Comparison of ENCODE assay signal across 23 cellular contexts in the genomic region with DNA sequence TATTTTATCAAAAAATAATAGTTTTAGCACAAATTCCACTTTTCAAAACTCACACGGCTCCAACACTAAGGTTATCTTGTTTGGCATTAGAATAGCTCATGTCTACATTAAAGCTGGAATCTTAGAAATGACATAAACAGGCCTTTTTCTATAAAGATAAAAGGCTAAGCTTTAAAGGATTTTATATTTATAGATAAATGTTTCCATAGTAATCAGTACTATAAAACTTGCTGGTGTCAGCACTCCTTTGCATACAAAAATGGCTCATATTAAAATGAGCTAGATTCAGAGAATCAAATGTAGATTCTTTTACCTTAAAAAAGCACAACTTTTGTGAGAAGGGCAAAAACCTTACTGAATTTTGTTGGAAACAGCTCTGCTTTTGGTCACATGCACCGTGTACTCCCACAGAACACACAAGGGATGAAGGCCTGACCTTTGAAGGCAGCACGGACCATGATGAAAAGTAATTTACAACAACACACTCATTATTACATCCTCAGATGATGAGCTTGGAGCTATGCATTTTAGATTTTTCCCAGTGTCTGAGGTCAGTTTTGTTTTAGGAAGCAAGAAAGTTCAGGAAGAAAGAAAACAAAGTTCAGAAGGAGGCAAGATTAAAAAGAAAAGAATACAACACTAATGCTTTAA.
"Had no signal": no experiment of that assay in that cellular context is flagged by ENCODE, and none has a peak within 500 bp of the region (broad histone marks: within the 10 kb centered on the region; RNA-seq: fewer than 3 reads in every experiment).

No MANE protein-coding gene starts in this region.

- FAIRE-seq: TTC549 had no signal

- H3K36me3 Mint-ChIP-seq: activated naive CD8-positive, alpha-beta T cell had no signal

- DNase-seq: activated CD4-positive, alpha-beta T cell treated with anti-CD3 and anti-CD28 coated beads, Interleukin-2, amount 50 U/mL, for 4 hours; activated T-cell treated with anti-CD3 and anti-CD28 coated beads for 4 hours; amniotic stem cell; dermis blood vessel endothelial cell; effector memory CD4-positive, alpha-beta T cell; esophagus squamous epithelium; foreskin fibroblast; hypothalamus; islet precursor cell; left colon; midbrain; psoas muscle; right cardiac atrium; stimulated activated CD4-positive, alpha-beta T cell treated with anti-CD3 and anti-CD28 coated beads, Interleukin-4, amount 100 ng/mL, for 4 hours; stimulated activated naive B cell treated with anti-CD40 and anti-IgM and Interleukin-4, amounts not matched to agents 10 μg/mL and 1 μg/mL and 100 μg/mL, for 72 hours; SW 1271; upper lobe of left lung had no signal

- H3K4me1 ChIP-seq: esophagus squamous epithelium, psoas muscle had no signal

- H3K9me3 ChIP-seq: esophagus squamous epithelium, ovary, psoas muscle, thoracic aorta, upper lobe of left lung had no signal

- ATAC-seq: left colon; psoas muscle; right cardiac atrium; stimulated activated naive B cell treated with anti-CD40 and anti-IgM and Interleukin-4, amounts not matched to agents 10 μg/mL and 1 μg/mL and 100 μg/mL, for 72 hours had no signal

- H3K4me3 Mint-ChIP-seq: activated naive CD8-positive, alpha-beta T cell; activated T-helper 1 cell treated with anti-CD3 and anti-CD28 coated beads, Interleukin-12 subunit alpha, Interleukin-12 subunit beta, Interleukin-2, Interleukin-4 antibody, amounts not matched to agents 30 ng/mL and 10 ng/mL and 1 ng/mL, durations not matched to agents 14 hours and 24 hours and 36 hours; stimulated activated naive B cell treated with anti-CD40 and anti-IgM and Interleukin-4, amounts not matched to agents 10 μg/mL and 1 μg/mL and 100 μg/mL, for 72 hours had no signal

- H3K4me3 ChIP-seq: cardiac muscle cell, esophagus squamous epithelium, ovary, psoas muscle, thoracic aorta, upper lobe of left lung had no signal

- H3K9me3 Mint-ChIP-seq: stimulated activated naive B cell treated with anti-CD40 and anti-IgM and Interleukin-4, amounts not matched to agents 10 μg/mL and 1 μg/mL and 100 μg/mL, for 72 hours had no signal

- H3K27me3 Mint-ChIP-seq: stimulated activated naive B cell treated with anti-CD40 and anti-IgM and Interleukin-4, amounts not matched to agents 10 μg/mL and 1 μg/mL and 100 μg/mL, for 72 hours had no signal

- H3K27ac Mint-ChIP-seq: activated naive CD8-positive, alpha-beta T cell; activated T-helper 1 cell treated with anti-CD3 and anti-CD28 coated beads, Interleukin-12 subunit alpha, Interleukin-12 subunit beta, Interleukin-2, Interleukin-4 antibody, amounts not matched to agents 30 ng/mL and 10 ng/mL and 1 ng/mL, durations not matched to agents 14 hours and 24 hours and 36 hours; stimulated activated naive B cell treated with anti-CD40 and anti-IgM and Interleukin-4, amounts not matched to agents 10 μg/mL and 1 μg/mL and 100 μg/mL, for 72 hours had no signal

- H3K27ac ChIP-seq: cardiac muscle cell, esophagus squamous epithelium, psoas muscle, thoracic aorta, upper lobe of left lung had no signal

- H3K36me3 ChIP-seq: cardiac muscle cell, esophagus squamous epithelium, ovary, thoracic aorta, upper lobe of left lung had no signal

- H3K27me3 ChIP-seq: cardiac muscle cell, esophagus squamous epithelium, ovary, upper lobe of left lung had no signal
